Comparison of ENCODE assay signal across 9 cellular contexts in the genomic region with DNA sequence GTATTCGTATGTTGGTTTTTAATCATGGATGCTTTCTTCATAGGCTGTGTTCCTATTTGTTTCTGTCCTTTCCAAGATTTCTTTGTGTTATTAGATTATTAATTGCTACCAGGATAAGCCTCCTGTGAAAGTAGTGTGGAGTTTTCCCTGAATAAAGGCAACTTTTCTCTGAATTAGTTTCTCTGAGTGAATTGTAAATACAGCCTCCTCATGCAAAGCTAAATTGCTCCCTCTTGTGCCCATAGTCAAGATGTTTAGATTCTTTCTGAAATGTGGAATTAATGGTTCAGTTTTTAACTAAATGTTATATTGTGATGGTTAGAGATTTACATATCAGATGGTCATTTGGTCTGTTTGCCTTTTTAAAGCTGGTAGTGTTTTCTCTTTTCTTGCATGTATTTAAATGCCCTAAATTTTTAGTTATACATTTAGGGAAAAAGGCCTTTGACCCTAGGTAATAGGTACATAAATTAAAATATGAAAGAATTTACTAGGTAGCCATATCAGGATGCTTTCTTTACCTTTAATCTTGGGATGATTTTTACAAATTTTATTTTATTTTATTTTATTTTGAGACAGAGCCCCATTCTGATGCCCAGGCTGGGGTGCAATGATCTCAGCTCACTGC. TPM values are rescaled to one million over a fixed set of nuclear protein-coding genes. Genes with fewer than 3 reads are reported as not detected.
DNase-seq lines count a peak whose midpoint lies in the region; ATAC-seq and TF ChIP-seq lines count a peak whose summit lies in the region.
"Had no signal": no experiment of that assay in that cellular context is flagged by ENCODE, and none has a peak within 500 bp of the region (broad histone marks: within the 10 kb centered on the region; RNA-seq: fewer than 3 reads in every experiment).

No MANE protein-coding gene starts in this region.

- no peak overlapping the region for H4K8ac ChIP-seq in H9 (replicated peaks; ENCODE audit: insufficient read length, low read depth, low read length)

- no peaks in the 10 kb centered on the region for H3K23me2 ChIP-seq in H9 (ENCODE audit: insufficient read length, low read depth, low read length, poor library complexity, severe bottlenecking)

- no peak overlapping the region for H3K23ac ChIP-seq in H9 (ENCODE audit: insufficient read length, low read depth, low read length)

- H3K4me1 Mint-ChIP-seq in H9 (no peaks in the 10 kb centered on the region; a peak in 1 of 4 replicates), brain (peaks cover 14% of the 10 kb centered on the region)

- H4K5ac ChIP-seq in H9 (ENCODE audit: insufficient read length, low read depth, low read length): no peak overlapping the region

- no peak overlapping the region for H3K14ac ChIP-seq in H9 (ENCODE audit: insufficient read depth, low read length)

- H3K9me3 Mint-ChIP-seq in H9 (no peaks in the 10 kb centered on the region), brain (no peaks in the 10 kb centered on the region)

- no peak overlapping the region for H3K9ac ChIP-seq in H9 (ENCODE audit: extremely low read depth, insufficient read length, low read length)

- no peaks in the 10 kb centered on the region for H3K79me2 ChIP-seq in H9 (ENCODE audit: insufficient read depth, low read length)

- H2AFZ ChIP-seq in H9 (ENCODE audit: low read length): no peak overlapping the region

- no CpG with 5 or more reads among the region's 1 CpG for WGBS in H9 (ENCODE audit: extremely low coverage, insufficient read length, low lambda C conversion rate)

- H2BK5ac ChIP-seq in H9 (ENCODE audit: insufficient read length, low read length): no peak overlapping the region

- no peak overlapping the region for H3K56ac ChIP-seq in H9 (ENCODE audit: insufficient read length, low read depth, low read length)

- H3T11ph ChIP-seq in H9 (ENCODE audit: low read length): no peak overlapping the region

- H2BK20ac ChIP-seq in H9 (ENCODE audit: low read depth, low read length, poor library complexity, severe bottlenecking): no peak overlapping the region

- intact Hi-C loops in left colon (cut with DNase I, micrococcal nuclease): loop anchor here in 1 of 2 donors (2.0 kb wide), 1 partner anchor 87 kb away; no protein-coding TSS in a partner anchor

- no peaks in the 10 kb centered on the region for H3K9me3 ChIP-seq in H9 (ENCODE audit: control insufficient read depth, low read depth, low read length)
- H3K9me3 ChIP-seq: SJCRH30 had no signal

- H3K4me2 ChIP-seq in H9 (ENCODE audit: insufficient read depth, insufficient read length, low read length): no peak overlapping the region

- no peak overlapping the region for H2AK5ac ChIP-seq in H9 (ENCODE audit: insufficient read length, low read length)

- DNase-seq in D341Med (ENCODE audit: low spot score) (peak; percentile 40), H9 (no peak), NCI-H460 (ENCODE audit: extremely low read depth, low read depth) (peak; percentile 73), left colon (no peak)

- H3K4ac ChIP-seq in H9 (ENCODE audit: low read depth, low read length): no peak overlapping the region

- H2BK120ac ChIP-seq in H9 (ENCODE audit: low read depth, low read length, poor library complexity, severe bottlenecking): no peak overlapping the region

- H3K36me3 Mint-ChIP-seq in H9 (ENCODE audit: insufficient read depth in 1 of 3, low read depth in 3 of 3): peaks cover 9 to 40% (median 25%) of the 10 kb centered on the region in 3 experiments; a peak in 6 of 7 replicates
- peaks cover 42% of the 10 kb centered on the region for H3K36me3 Mint-ChIP-seq in brain

- no peak overlapping the region for H3K18ac ChIP-seq in H9 (ENCODE audit: insufficient read length, low read depth, low read length)

- H3K27me3 ChIP-seq in H9 (ENCODE audit: insufficient read depth, low read length): no peaks in the 10 kb centered on the region
- H3K27me3 ChIP-seq: SJCRH30 had no signal

- no peak overlapping the region for H4K91ac ChIP-seq in H9 (ENCODE audit: insufficient read length, low read depth, low read length)

- H3K27me3 Mint-ChIP-seq in H9 (ENCODE audit: low read depth) (no peaks in the 10 kb centered on the region), brain (no peaks in the 10 kb centered on the region)

- H3K27ac ChIP-seq in H9 (ENCODE audit: insufficient read length, low read depth, low read length): no peak overlapping the region
- H3K27ac ChIP-seq: SJCRH30 had no signal

- H3K27ac Mint-ChIP-seq in H9: 0 out of 7 replicates have a peak overlapping the region, but pooled peaks of 1 of the 3 experiments have one; percentile 41
- peak overlapping the region in 2 of 5 experiments; percentile 18 to 25 for H3K27ac Mint-ChIP-seq in brain

- TF ChIP-seq CTCF in H9 (conservative IDR thresholded peaks at IDR 0.05) (peak; percentile 86), brain (conservative IDR thresholded peaks at IDR 0.05) (peak; percentile 81 to 83)

- H3K79me1 ChIP-seq in H9 (ENCODE audit: insufficient read depth, low read depth, low read length, poor library complexity, severe bottlenecking): no peaks in the 10 kb centered on the region

- H2BK12ac ChIP-seq in H9 (ENCODE audit: insufficient read length, low read depth, low read length): no peak overlapping the region

- no peaks in the 10 kb centered on the region for H4K20me1 ChIP-seq in H9 (ENCODE audit: control insufficient read depth, insufficient read depth, insufficient read length)

- TF ChIP-seq POLR2A in GM18505 (IDR thresholded peaks at IDR 0.05; ENCODE audit: borderline replicate concordance, extremely low read depth, insufficient read depth, insufficient read length): no peak

- H2BK15ac ChIP-seq in H9 (ENCODE audit: low read depth, low read length): no peak overlapping the region

- H3K4me3 Mint-ChIP-seq in H9 (no peak overlapping the region), brain (peak overlapping the region in 1 of 5 experiments; percentile 72)

- H3K4me1 ChIP-seq in H9 (ENCODE audit: insufficient read depth, low read length): no peaks in the 10 kb centered on the region
- H3K4me1 ChIP-seq: SJCRH30 had no signal

- ATAC-seq in left colon (peak; percentile 61), esophagus mucosa (no peak), HG03521 (IDR thresholded peaks at IDR 0.05; ENCODE audit: unreplicated experiment) (no peak), GM18505 (IDR thresholded peaks at IDR 0.05; ENCODE audit: unreplicated experiment) (no peak)

RNA-seq across cellular contexts. Expression of gene APAF1, which starts 8.9 kb away (rescaled TPM):
- total RNA-seq in H9 (2021): 13.4 and 16.5 TPM in 2 replicates
- 12.0 and 14.0 TPM in 2 replicates for total RNA-seq in NCI-H460 (2014; rRNA removed; shearing (Covaris generic))
- 11.1 and 15.0 TPM in 2 replicates for polyA plus RNA-seq in NCI-H460 (2014; cell fraction: nucleus; rRNA removed)
- 9.2 TPM for polyA plus RNA-seq in brain (ENCODE audit: insufficient read depth, low read depth, low replicate concordance)
- 10 to 100 TPM; 34.8 to 38.9 TPM for total RNA-seq in left colon
- 4.1 TPM for total RNA-seq in esophagus mucosa

RNA-seq across cellular contexts. Expression of gene IKBIP, which starts 9.4 kb away (rescaled TPM):
- total RNA-seq in H9 (2021) (16.5 and 17.0 TPM in 2 replicates), left colon (1 to 10 TPM; 2.2 to 4.9 TPM), esophagus mucosa (4.1 TPM)
- total RNA-seq in NCI-H460 (2014; rRNA removed; shearing (Covaris generic)): 43.3 and 43.6 TPM in 2 replicates
- 35.1 and 37.1 TPM in 2 replicates for polyA plus RNA-seq in NCI-H460 (2014; cell fraction: nucleus; rRNA removed)
- 2.7 TPM for polyA plus RNA-seq in brain (ENCODE audit: insufficient read depth, low read depth, low replicate concordance)

Comparison
In these comparisons a context has a peak if more than half of its experiments do, and no peak if none do; other contexts are left out.
1. DNase-seq: peak in D341Med (single experiment) and NCI-H460 (single experiment); none in H9 (single experiment) and left colon (0 of 2).